8 cellular contexts compared by ENCODE assay signal in genomic region chr4:82201805-82202636, GRCh38.
DNase-seq lines count a peak whose midpoint lies in the region; ATAC-seq, FAIRE-seq and TF ChIP-seq lines count a peak whose summit lies in the region.

No MANE protein-coding gene starts in this region.

- no peak overlapping the region for H3K27ac ChIP-seq in mesenchymal stem cell (ENCODE audit: low read length, poor library complexity, severe bottlenecking)
- H3K27ac ChIP-seq in upper lobe of left lung, result no peak overlapping the region
- no peak overlapping the region for H3K27ac ChIP-seq in aorta (ENCODE audit: low read depth in 1 of 2, low read length in 2 of 2)

- no peak overlapping the region for H2AFZ ChIP-seq in mesenchymal stem cell (ENCODE audit: low read depth, low read length)

- peak; percentile 66 for FAIRE-seq in GM18507 (lab: Jason Lieb, UNC)

- no peak overlapping the region for H2BK15ac ChIP-seq in mesenchymal stem cell (ENCODE audit: low read depth, poor library complexity, severe bottlenecking)

- peaks cover 14% of the 10 kb centered on the region for H3K9me3 Mint-ChIP-seq in chondrocyte (ENCODE audit: low read depth)

- no peak overlapping the region for H2BK120ac ChIP-seq in mesenchymal stem cell (ENCODE audit: low read depth, low read length)

- H3K27ac Mint-ChIP-seq in chondrocyte (ENCODE audit: unreplicated experiment), result no peak overlapping the region

- H3K4me3 ChIP-seq in mesenchymal stem cell (ENCODE audit: insufficient read depth in 1 of 2, low read depth in 1 of 2, low read length in 2 of 2) (no peak overlapping the region), upper lobe of left lung (no peak overlapping the region), aorta (ENCODE audit: low read length in 2 of 2) (no peak overlapping the region)

- H3K4me1 ChIP-seq in mesenchymal stem cell (ENCODE audit: control insufficient read depth, insufficient read depth, low read depth, low read length), result no peaks in the 10 kb centered on the region
- no peaks in the 10 kb centered on the region for H3K4me1 ChIP-seq in upper lobe of left lung
- H3K4me1 ChIP-seq in aorta (ENCODE audit: control insufficient read depth in 1 of 2, insufficient read depth in 2 of 2, low read length in 2 of 2), result no peaks in the 10 kb centered on the region

- no peak overlapping the region for H2AK5ac ChIP-seq in mesenchymal stem cell (ENCODE audit: low read length, severe bottlenecking)

- no peak overlapping the region for H2BK5ac ChIP-seq in mesenchymal stem cell (ENCODE audit: low read depth, low read length, poor library complexity, severe bottlenecking)

- H3K9ac ChIP-seq in mesenchymal stem cell (ENCODE audit: low read length), result no peak overlapping the region

- ATAC-seq in upper lobe of left lung (ENCODE audit: low FRiP score in 2 of 2) (peak in 1 of 2 donors; percentile 57), aorta (ENCODE audit: low FRiP score) (no peak)

- TF ChIP-seq POLR2A in upper lobe of left lung (IDR thresholded peaks at IDR 0.05), result no peak

- H3K4me2 ChIP-seq in mesenchymal stem cell (ENCODE audit: low read length, poor library complexity, severe bottlenecking), result no peak overlapping the region

- no peak overlapping the region for H4K91ac ChIP-seq in mesenchymal stem cell (ENCODE audit: low read length)

- H2BK12ac ChIP-seq in mesenchymal stem cell (ENCODE audit: low read length in 2 of 2), result no peak overlapping the region

- H3K36me3 ChIP-seq in mesenchymal stem cell (ENCODE audit: control insufficient read depth in 1 of 2, insufficient read depth in 2 of 2, low read depth in 1 of 2, low read length in 2 of 2) (no peaks in the 10 kb centered on the region), upper lobe of left lung (no peaks in the 10 kb centered on the region), aorta (ENCODE audit: control insufficient read depth in 1 of 2, insufficient read depth in 2 of 2, low read length in 1 of 2) (no peaks in the 10 kb centered on the region)

- no peak for TF ChIP-seq EP300 in upper lobe of left lung (IDR thresholded peaks at IDR 0.05)

- TF ChIP-seq CTCF in chondrocyte (IDR thresholded peaks at IDR 0.05) (peak; percentile 76), upper lobe of left lung (IDR thresholded peaks at IDR 0.05) (peak; percentile 27 to 63 (median 50))

- no peaks in the 10 kb centered on the region for H3K79me1 ChIP-seq in mesenchymal stem cell (replicated peaks; ENCODE audit: low read length, poor library complexity, severe bottlenecking)

- DNase-seq in AML-193 (lab: John Stamatoyannopoulos, UW) (peak; percentile 52 to 54), GM18507 (ENCODE audit: extremely low spot score, insufficient read length, low read depth) (no peak), NCI-H128 (lab: John Stamatoyannopoulos, UW; ENCODE audit: unreplicated experiment) (peak; percentile 3), SW480 (ENCODE audit: low spot score) (peak; percentile 51), chondrocyte (ENCODE audit: low spot score) (no peak), mesenchymal stem cell (peak; percentile 50), upper lobe of left lung (peak in 1 of 2 donors; percentile 30), aorta (no peak)

- H3K27me3 ChIP-seq in mesenchymal stem cell (ENCODE audit: control insufficient read depth in 1 of 2, insufficient read depth in 1 of 2, low read length in 2 of 2) (no peaks in the 10 kb centered on the region), upper lobe of left lung (no peaks in the 10 kb centered on the region), aorta (ENCODE audit: control insufficient read depth in 1 of 2, insufficient read depth in 2 of 2, low read length in 1 of 2) (no peaks in the 10 kb centered on the region)

- H3K36me3 Mint-ChIP-seq in chondrocyte (ENCODE audit: low read depth), result no peaks in the 10 kb centered on the region

- no peak overlapping the region for H3K14ac ChIP-seq in mesenchymal stem cell (ENCODE audit: low read length in 2 of 2)

- intact Hi-C loops in aorta (cut with DNase I), result loop anchor here in 1 of 2 donors (10.0 kb wide), 1 partner anchor 797 kb away; no protein-coding TSS in a partner anchor

- H4K8ac ChIP-seq in mesenchymal stem cell (ENCODE audit: low read length), result no peak overlapping the region

- H3K4ac ChIP-seq in mesenchymal stem cell (ENCODE audit: low read depth in 1 of 2, low read length in 2 of 2), result no peak overlapping the region

- H3K4me1 Mint-ChIP-seq in chondrocyte (ENCODE audit: low read depth), result no peaks in the 10 kb centered on the region

- H3K4me3 Mint-ChIP-seq in chondrocyte (ENCODE audit: unreplicated experiment), result no peak overlapping the region

- 28% methylated on average over 2 of the region's 3 CpGs for WGBS in mesenchymal stem cell
- WGBS in upper lobe of left lung, 2 donors, result 56 to 65% methylated on average over 3 of the region's 3 CpGs
- WGBS in aorta, 2 donors, result 44 to 54% methylated on average over 3 of the region's 3 CpGs

- H3K27me3 Mint-ChIP-seq in chondrocyte (ENCODE audit: low read depth), result peaks cover 11% of the 10 kb centered on the region

- H3K18ac ChIP-seq in mesenchymal stem cell (ENCODE audit: low read depth in 1 of 2, low read length in 2 of 2), result no peak overlapping the region

- H3K9me3 ChIP-seq in mesenchymal stem cell (ENCODE audit: control insufficient read depth, low read length) (peaks cover 8% of the 10 kb centered on the region), upper lobe of left lung (no peaks in the 10 kb centered on the region), aorta (ENCODE audit: control insufficient read depth, low read length) (no peaks in the 10 kb centered on the region)

- no peak overlapping the region for H3K23ac ChIP-seq in mesenchymal stem cell (ENCODE audit: low read length in 2 of 2)

Comparison
In these comparisons a context has a peak if more than half of its experiments do, and no peak if none do; other contexts are left out.
1. DNase-seq: peak in AML-193 (2 of 2), NCI-H128 (single experiment), SW480 (single experiment) and mesenchymal stem cell (single experiment); none in GM18507 (single experiment), chondrocyte (single experiment) and aorta (0 of 2).